26 cellular contexts compared by ENCODE assay signal in the genomic region with DNA sequence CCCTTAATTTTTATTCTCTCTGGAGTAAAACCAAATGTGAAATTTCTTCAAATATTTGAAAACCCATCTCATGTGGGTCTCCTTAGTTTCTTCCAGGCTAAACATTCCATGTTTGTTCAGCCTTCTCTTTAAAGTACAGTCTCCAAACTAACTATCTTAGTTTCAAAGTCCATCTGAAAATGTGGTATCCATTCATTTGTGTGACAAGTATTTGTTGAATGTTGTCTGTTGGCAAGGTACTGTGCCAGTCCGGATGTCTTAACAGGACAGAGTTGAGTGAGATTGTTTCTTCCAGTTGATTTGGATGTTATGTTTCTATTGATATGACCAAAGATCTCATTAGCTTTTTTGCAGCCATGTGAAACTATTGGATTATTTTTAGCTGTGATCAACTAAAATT.
DNase-seq lines count a peak whose midpoint lies in the region; ATAC-seq, FAIRE-seq and TF ChIP-seq lines count a peak whose summit lies in the region.
"Had no signal": no experiment of that assay in that cellular context is flagged by ENCODE, and none has a peak within 500 bp of the region (broad histone marks: within the 10 kb centered on the region; RNA-seq: fewer than 3 reads in every experiment).

No MANE protein-coding gene starts in this region.

- FAIRE-seq in small intestine (lab: Jason Lieb, UNC) = no peak
- FAIRE-seq: A204.1, GM12878, GM12892, GM18507 had no signal

- H3K4me1 ChIP-seq in liver (ENCODE audit: control insufficient read depth in 4 of 4, insufficient read depth in 4 of 4, low read length in 3 of 4) (peaks cover 0 to 5% (median 1%) of the 10 kb centered on the region in 4 donors), small intestine (ENCODE audit: control insufficient read depth in 2 of 2, insufficient read depth in 1 of 2, low read depth in 1 of 2, low read length in 1 of 2) (peaks cover 2 to 3% of the 10 kb centered on the region in 2 donors)
- H3K4me1 ChIP-seq: BE2C, BLaER1 had no signal

- in situ Hi-C loops in KBM-7 (cut with MboI; ENCODE audit: low pct_unique_long_range_greater_than_20kb, low sequenced_read_pairs) = loop anchor here (25.0 kb wide), 1 partner anchor 700 kb away; no protein-coding TSS in a partner anchor

- no peak overlapping the region for H3K27ac ChIP-seq in liver (ENCODE audit: low read depth in 1 of 2, low read length in 2 of 2)
- no peak overlapping the region for H3K27ac ChIP-seq in small intestine (ENCODE audit: low read depth in 1 of 2, low read length in 1 of 2)
- H3K27ac ChIP-seq: BLaER1 had no signal

- TF ChIP-seq CTCF in liver (IDR thresholded peaks at IDR 0.05; ENCODE audit: low read depth, low read length, missing input control) = no peak

- TF ChIP-seq RAD21 in liver (IDR thresholded peaks at IDR 0.05) = no peak

- H3K4me3 ChIP-seq in liver (ENCODE audit: low read depth in 1 of 3, low read length in 3 of 3) (no peak overlapping the region), small intestine (ENCODE audit: low read depth in 1 of 2, low read length in 2 of 2) (no peak overlapping the region)
- H3K4me3 ChIP-seq: BLaER1, GM12878 had no signal

- ATAC-seq in left lobe of liver (peak; percentile 31), GM21619 (IDR thresholded peaks at IDR 0.05; ENCODE audit: unreplicated experiment) (no peak)
- ATAC-seq: GM12878 had no signal

- H3K9ac ChIP-seq in liver (ENCODE audit: low read depth in 1 of 2, low read length in 2 of 2) = no peak overlapping the region
- H3K9ac ChIP-seq: BLaER1 had no signal

- 46% methylated on average over 1 of the region's 1 CpG for WGBS in liver
- WGBS in small intestine, 3 donors = 13 to 70% (median 39%) methylated on average over 1 of the region's 1 CpG

- no peaks in the 10 kb centered on the region for H3K36me3 ChIP-seq in liver (ENCODE audit: control insufficient read depth in 4 of 4, insufficient read depth in 3 of 4, low read depth in 1 of 4, low read length in 3 of 4)
- H3K36me3 ChIP-seq in small intestine (ENCODE audit: control insufficient read depth in 2 of 2, insufficient read depth in 2 of 2, low read length in 2 of 2) = no peaks in the 10 kb centered on the region
- H3K36me3 ChIP-seq: BE2C, BLaER1 had no signal

- no peaks in the 10 kb centered on the region for H3K9me3 ChIP-seq in liver (ENCODE audit: control insufficient read depth in 4 of 4, low read length in 3 of 4)
- H3K9me3 ChIP-seq in small intestine (ENCODE audit: control insufficient read depth, low read depth) = no peaks in the 10 kb centered on the region
- H3K9me3 ChIP-seq: BE2C, BLaER1 had no signal

- no peaks in the 10 kb centered on the region for H3K27me3 ChIP-seq in liver (ENCODE audit: control insufficient read depth in 4 of 4, insufficient read depth in 4 of 4, low read length in 3 of 4)
- H3K27me3 ChIP-seq in small intestine (ENCODE audit: control insufficient read depth in 2 of 2, insufficient read depth in 2 of 2, low read length in 2 of 2) = no peaks in the 10 kb centered on the region
- H3K27me3 ChIP-seq: BLaER1 had no signal

- no peak for DNase-seq in left lobe of liver (ENCODE audit: low spot score)
- peak; percentile 25 for DNase-seq in small intestine
- DNase-seq in KBM-7 = no peak
- no peak for DNase-seq in NK-92 treated with Interleukin-12 subunit alpha and Interleukin-12 subunit beta, amount 100 ng/mL, for 24 hours (lab: John Stamatoyannopoulos, UW)
- DNase-seq: 8988T; ACHN; BE2C; C1 segment of cervical spinal cord; CD4-positive, alpha-beta memory T cell; CD4-positive, CD25-positive, alpha-beta regulatory T cell; CD8-positive, alpha-beta memory T cell; COR-L47; DMS 273 treated with DMSO at 0.1 percent for 48 hours; DMS153; DMS53; DMS79; DND-41; EL; GDM1 had no signal

TF ChIP-seq in liver, 16 proteins besides CTCF, POLR2A, EP300 and RAD21:
- TF ChIP-seq, protein P1, sequence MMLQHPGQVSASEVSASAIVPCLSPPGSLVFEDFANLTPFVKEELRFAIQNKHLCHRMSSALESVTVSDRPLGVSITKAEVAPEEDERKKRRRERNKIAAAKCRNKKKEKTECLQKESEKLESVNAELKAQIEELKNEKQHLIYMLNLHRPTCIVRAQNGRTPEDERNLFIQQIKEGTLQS (IDR thresholded peaks at IDR 0.05) = no peak
- TF ChIP-seq SP1 (IDR thresholded peaks at IDR 0.05) (no peak), EGR1 (IDR thresholded peaks at IDR 0.05; ENCODE audit: low read depth in 2 of 2) (no peak), NR2F2 (IDR thresholded peaks at IDR 0.05) (no peak), HNF4A (conservative IDR thresholded peaks at IDR 0.05) (peak; percentile 40 to 54), TAF1 (conservative IDR thresholded peaks at IDR 0.05) (no peak)
TF ChIP-seq in liver: peak in this region for 1.
